ENCODE assay signal across 8 cellular contexts in the genomic region with DNA sequence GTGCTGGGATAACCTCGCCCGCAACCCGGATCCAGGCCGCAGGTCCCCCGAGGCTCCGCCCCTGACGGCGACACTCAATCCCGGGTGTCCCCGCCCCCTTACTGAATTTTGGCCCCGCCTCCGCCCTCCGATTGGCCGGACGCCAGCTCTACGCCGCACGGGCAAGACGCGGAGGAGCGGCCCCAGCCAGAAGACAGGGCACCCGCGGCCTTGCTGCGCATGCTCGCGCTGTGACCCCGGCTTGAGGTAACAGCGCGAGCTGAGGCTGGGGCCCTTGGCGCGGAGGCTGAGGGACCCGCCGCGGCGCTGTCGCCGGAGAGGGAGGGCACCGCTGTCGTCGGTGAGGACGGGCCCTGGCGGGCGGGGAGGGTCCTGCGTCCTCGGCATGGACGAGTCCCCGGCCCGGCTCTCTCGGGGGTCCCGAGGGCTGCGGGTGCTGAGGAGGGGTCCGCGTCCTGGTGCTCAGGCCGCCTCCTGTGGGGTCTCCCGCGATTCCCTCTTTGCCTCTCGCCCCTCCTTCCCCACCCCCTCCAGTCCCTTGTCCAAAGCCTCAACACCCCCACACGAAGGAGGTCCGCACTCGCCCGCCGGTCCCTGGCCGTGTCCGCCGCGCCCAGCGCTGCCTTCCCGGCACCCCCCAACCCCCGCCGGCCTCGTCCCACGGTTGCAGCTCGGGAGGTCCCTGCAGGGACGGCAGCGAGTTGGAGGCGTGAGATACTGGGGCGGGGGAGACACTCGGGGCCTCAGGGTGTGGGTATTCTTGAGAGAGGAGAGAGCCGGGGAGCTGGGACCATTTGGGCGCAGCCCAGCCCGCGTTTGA. TPM values are rescaled to one million over a fixed set of nuclear protein-coding genes. Genes with fewer than 3 reads are reported as not detected.
DNase-seq lines count a peak whose midpoint lies in the region; ATAC-seq, FAIRE-seq and TF ChIP-seq lines count a peak whose summit lies in the region.

A gene with protein sequence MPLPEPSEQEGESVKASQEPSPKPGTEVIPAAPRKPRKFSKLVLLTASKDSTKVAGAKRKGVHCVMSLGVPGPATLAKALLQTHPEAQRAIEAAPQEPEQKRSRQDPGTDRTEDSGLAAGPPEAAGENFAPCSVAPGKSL (plus strand): TSS at position 189 of the 820 bp plus-strand sequence. CDS start 13,235 bp downstream, outside the sequence.

- H3K27me3 Mint-ChIP-seq in Calu3 (ENCODE audit: unreplicated experiment) (no peaks in the 10 kb centered on the region), mesothelial cell of epicardium (ENCODE audit: low read depth) (peaks cover 6% of the 10 kb centered on the region)

- H3K27me3 ChIP-seq in HUES64 (ENCODE audit: insufficient read depth, low read length) (peaks cover 2% of the 10 kb centered on the region; the same call in 1 of the 2 replicates), OCI-LY1 (ENCODE audit: insufficient read depth, low read length) (no peaks in the 10 kb centered on the region)

- H3K4me1 Mint-ChIP-seq in Calu3 (ENCODE audit: low read depth, unreplicated experiment) = peaks cover 7% of the 10 kb centered on the region
- peaks cover 8% of the 10 kb centered on the region for H3K4me1 Mint-ChIP-seq in mesothelial cell of epicardium

- H3K4me3 ChIP-seq in HUES64 (ENCODE audit: low read length) (peak within 1 kb of the TSS; percentile 72), OCI-LY1 (ENCODE audit: low read depth, low read length, poor library complexity, severe bottlenecking) (peak within 1 kb of the TSS; percentile 68)

- peak within 1 kb of the TSS; percentile 90 for H3K4me3 Mint-ChIP-seq in Calu3 (ENCODE audit: low read depth, unreplicated experiment)
- H3K4me3 Mint-ChIP-seq in mesothelial cell of epicardium = peak within 1 kb of the TSS; percentile 88

- no peaks in the 10 kb centered on the region for H3K4me1 ChIP-seq in HUES64 (ENCODE audit: insufficient read depth, low read length)
- peaks cover 5% of the 10 kb centered on the region for H3K4me1 ChIP-seq in OCI-LY1 (ENCODE audit: insufficient read depth, low read length, severe bottlenecking)

- H3K79me2 ChIP-seq in OCI-LY1 (ENCODE audit: insufficient read depth, low read length) = no peaks in the 10 kb centered on the region

- no peak for TF ChIP-seq CTCF in Calu3 (IDR thresholded peaks at IDR 0.05; ENCODE audit: unreplicated experiment)
- no peak for TF ChIP-seq CTCF in OCI-LY1 (IDR thresholded peaks at IDR 0.05; ENCODE audit: low read length)
- TF ChIP-seq CTCF in mesothelial cell of epicardium (IDR thresholded peaks at IDR 0.05; ENCODE audit: unreplicated experiment) = no peak

- FAIRE-seq in endometrium (lab: Jason Lieb, UNC) = peak; percentile 66

- CTCF ChIA-PET in Calu3 (lab: Charles Lee) = interaction anchor here (0.7 to 2.1 kb wide), 11 partner anchors 9 to 44 kb away, joined by 3 to 9 read pairs (median 6); a partner anchor contains a TSS

- peak; percentile 100 for DNase-seq in Calu3
- DNase-seq in activated CD8-positive, alpha-beta memory T cell treated with anti-CD3 and anti-CD28 coated beads, Interleukin-2, amount 50 U/mL, for 4 hours = peak; percentile 100
- peak; percentile 98 to 100 for DNase-seq in mesothelial cell of epicardium (ENCODE audit: low spot score in 2 of 2, unreplicated experiment in 2 of 2)
- peak; percentile 98 to 99 for DNase-seq in stimulated activated CD8-positive, alpha-beta memory T cell treated with anti-CD3 and anti-CD28 coated beads, Interleukin-15, amount 100 ng/mL, for 48 hours (ENCODE audit: low read depth in 2 of 2)

- H3K27ac Mint-ChIP-seq in Calu3 (ENCODE audit: unreplicated experiment) (peak within 1 kb of the TSS; percentile 79), mesothelial cell of epicardium (peak within 1 kb of the TSS; percentile 98)

- H3K36me3 ChIP-seq in HUES64 (ENCODE audit: insufficient read depth, low read length) (no peaks in the 10 kb centered on the region), OCI-LY1 (ENCODE audit: insufficient read depth, low read length) (no peaks in the 10 kb centered on the region; the same call in 1 of the 2 replicates)

- ATAC-seq in GM21447 (IDR thresholded peaks at IDR 0.05; ENCODE audit: unreplicated experiment) = peak; percentile 63

- H4K20me1 ChIP-seq in OCI-LY1 (ENCODE audit: insufficient read depth, low read length) = no peaks in the 10 kb centered on the region

- intact Hi-C loops in Calu3 (cut with micrococcal nuclease; ENCODE audit: unreplicated experiment) = no loop called here

- peaks cover 28% of the 10 kb centered on the region for H3K36me3 Mint-ChIP-seq in Calu3 (ENCODE audit: insufficient read depth, unreplicated experiment)
- peaks cover 7% of the 10 kb centered on the region for H3K36me3 Mint-ChIP-seq in mesothelial cell of epicardium

- H2AFZ ChIP-seq in OCI-LY1 (ENCODE audit: low read length) = no peak within 1 kb of the TSS

- no TSS peak for BruUV-seq in Calu3 (replicated peaks; lab: Mats Ljungman, UMichigan)

- H3K9me3 Mint-ChIP-seq in Calu3 (ENCODE audit: low read depth, unreplicated experiment) (peaks cover 3% of the 10 kb centered on the region), mesothelial cell of epicardium (peaks cover 5% of the 10 kb centered on the region)

- H3K9me2 ChIP-seq in OCI-LY1 (ENCODE audit: low read depth, low read length) = no peaks in the 10 kb centered on the region

- no peaks in the 10 kb centered on the region for H3F3A ChIP-seq in OCI-LY1 (ENCODE audit: insufficient read depth, low read length)

- peak within 1 kb of the TSS; percentile 71 for H3K4me2 ChIP-seq in OCI-LY1 (ENCODE audit: low read length)

- H3K9me3 ChIP-seq in HUES64 (ENCODE audit: insufficient read depth, low read depth, low read length) (peaks cover 10% of the 10 kb centered on the region), OCI-LY1 (ENCODE audit: low read length) (peaks cover 9% of the 10 kb centered on the region)

- peak within 1 kb of the TSS; percentile 46; the same call in 1 of the 2 replicates for H3K27ac ChIP-seq in HUES64 (ENCODE audit: low read depth, low read length)
- no peak within 1 kb of the TSS for H3K27ac ChIP-seq in OCI-LY1 (ENCODE audit: low read depth, low read length, poor library complexity, severe bottlenecking)

- H3K9ac ChIP-seq in HUES64 (ENCODE audit: low read depth, low read length) = peak within 1 kb of the TSS; percentile 71
- H3K9ac ChIP-seq in OCI-LY1 (ENCODE audit: low read length) = peak within 1 kb of the TSS; percentile 71

- 1% methylated on average over 82 of the region's 82 CpGs for WGBS in HUES64

RNA-seq across cellular contexts. Expression of the gene that starts here (rescaled TPM):
- total RNA-seq in Calu3 (2022) (10.8 and 13.0 TPM in 2 replicates), mesothelial cell of epicardium (26.3 to 28.6 TPM (median 28.3 TPM) in 3 replicates)
- 9.0 TPM for polyA plus RNA-seq in HUES64 (2013, experiment 1 of 2)
- 12.6 TPM for polyA plus RNA-seq in HUES64 (2013, experiment 2 of 2)
